In the genomic region with DNA sequence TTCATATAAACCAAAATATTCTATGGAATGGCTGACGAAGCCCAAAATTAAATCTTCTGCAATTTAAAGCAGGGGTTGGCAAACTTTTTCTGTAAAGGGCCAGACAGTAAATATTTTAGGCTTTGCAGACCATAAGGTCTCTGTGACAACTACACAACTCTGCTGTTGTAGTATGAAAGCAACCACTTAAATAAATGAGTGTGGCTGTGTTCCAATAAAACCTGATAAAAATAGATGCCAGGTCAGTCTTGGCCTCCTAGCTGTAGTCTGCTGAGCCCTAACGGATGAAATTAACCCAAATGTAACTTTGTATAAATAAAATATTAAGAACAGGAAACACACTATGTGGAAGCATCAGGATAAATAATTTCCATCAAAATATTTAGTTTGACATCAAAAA, we compare ENCODE assay signal across 1 cellular context.
TF ChIP-seq lines count a peak whose summit lies in the region.

No MANE protein-coding gene starts in this region.

TF ChIP-seq in GM12878, 131 proteins besides CTCF, POLR2A, EP300 and RAD21 (continued from another document):
- TF ChIP-seq ZBTB40 (IDR thresholded peaks at IDR 0.05; ENCODE audit: borderline replicate concordance) (no peak), YY1 (IDR thresholded peaks at IDR 0.05; ENCODE audit: low read depth, low read length) (no peak), CREM (IDR thresholded peaks at IDR 0.05; ENCODE audit: low read depth) (no peak), CHD4 (IDR thresholded peaks at IDR 0.05) (no peak), SIX5 (IDR thresholded peaks at IDR 0.05; ENCODE audit: low read depth, low read length, severe bottlenecking) (no peak), E4F1 (IDR thresholded peaks at IDR 0.05; ENCODE audit: borderline replicate concordance, partially characterized antibody) (no peak), CREB1 (IDR thresholded peaks at IDR 0.05; ENCODE audit: low read depth) (no peak)
